ENCODE assay signal across 15 cellular contexts in genomic region chr12:97595936-97596335, GRCh38.
DNase-seq lines count a peak whose midpoint lies in the region; ATAC-seq and TF ChIP-seq lines count a peak whose summit lies in the region.
"Had no signal": no experiment of that assay in that cellular context is flagged by ENCODE, and none has a peak within 500 bp of the region (broad histone marks: within the 10 kb centered on the region; RNA-seq: fewer than 3 reads in every experiment).

No MANE protein-coding gene starts in this region.

- CTCF ChIA-PET in PC-3 (lab: Charles Lee), result no interaction called here

- no peak overlapping the region for H2BK15ac ChIP-seq in mesendoderm (replicated peaks; ENCODE audit: low read depth)

- H3K56ac ChIP-seq in mesendoderm (ENCODE audit: low read length), result no peak overlapping the region

- H3K18ac ChIP-seq in mesendoderm (ENCODE audit: low read length), result peak overlapping the region; percentile 55

- H4K8ac ChIP-seq in mesendoderm (ENCODE audit: low read depth, low read length), result peak overlapping the region; percentile 40

- ATAC-seq in DND-41 (ENCODE audit: insufficient read depth, low read depth), result no peak
- ATAC-seq in PC-3, result peak; percentile 84
- ATAC-seq in GM19467 (IDR thresholded peaks at IDR 0.05; ENCODE audit: unreplicated experiment), result no peak
- ATAC-seq: HCT116 had no signal

- H3K4me2 ChIP-seq in DND-41 (ENCODE audit: insufficient read depth, low read length), result no peak overlapping the region
- peak overlapping the region; percentile 67 for H3K4me2 ChIP-seq in PC-3 (ENCODE audit: low read length)
- H3K4me2 ChIP-seq in mesendoderm (ENCODE audit: low read length), result no peak overlapping the region
- H3K4me2 ChIP-seq: KMS-11 had no signal

- intact Hi-C loops in PC-3 (cut with micrococcal nuclease), result loop anchor here (1.0 to 2.0 kb wide), 2 partner anchors 19 to 28 kb away; no protein-coding TSS in a partner anchor

- TF ChIP-seq CTCF in DND-41 (IDR thresholded peaks at IDR 0.05; ENCODE audit: borderline replicate concordance, extremely low read depth, low read length, poor library complexity, severe bottlenecking) (no peak), PC-3 (conservative IDR thresholded peaks at IDR 0.05; ENCODE audit: low read depth, low read length) (no peak), epithelial cell of esophagus (IDR thresholded peaks at IDR 0.05; ENCODE audit: insufficient read depth, low read depth, low read length, missing control alignments) (no peak), WERI-Rb-1 (IDR thresholded peaks at IDR 0.05; ENCODE audit: low read depth, low read length) (no peak)

- H3K79me1 ChIP-seq in mesendoderm (ENCODE audit: low read length), result no peaks in the 10 kb centered on the region

- H3K23ac ChIP-seq in mesendoderm (ENCODE audit: low read length), result no peak overlapping the region

- no peak overlapping the region for H2AK5ac ChIP-seq in mesendoderm (ENCODE audit: low read length)

- no peaks in the 10 kb centered on the region for H3K27me3 ChIP-seq in DND-41 (ENCODE audit: insufficient read depth, low read length, poor library complexity)
- H3K27me3 ChIP-seq in PC-3 (ENCODE audit: low read length), result no peaks in the 10 kb centered on the region
- H3K27me3 ChIP-seq in mesendoderm (ENCODE audit: insufficient read depth, low read length, poor library complexity), result no peaks in the 10 kb centered on the region
- no peaks in the 10 kb centered on the region for H3K27me3 ChIP-seq in WERI-Rb-1 (ENCODE audit: insufficient read depth, low read depth, severe bottlenecking)

- no TSS peak for BruUV-seq in PC-3 (replicated peaks; lab: Mats Ljungman, UMichigan)

- no peaks in the 10 kb centered on the region for H3F3A ChIP-seq in PC-3 (ENCODE audit: low read length, unreplicated experiment)

- POLR2A ChIA-PET in PC-3 (lab: Charles Lee; ENCODE audit: unreplicated experiment), result interaction anchor here (0.7 kb wide), 2 partner anchors 20 to 35 kb away, joined by 3 read pairs; no protein-coding TSS in a partner anchor

- H3K4me3 ChIP-seq in DND-41 (ENCODE audit: low read depth in 1 of 2, low read length in 2 of 2) (no peak overlapping the region), PC-3 (ENCODE audit: low read length) (peak overlapping the region; percentile 43), epithelial cell of esophagus (ENCODE audit: low read length) (no peak overlapping the region), mesendoderm (ENCODE audit: low read length) (no peak overlapping the region), WERI-Rb-1 (ENCODE audit: low read depth, low read length) (no peak overlapping the region)

- H3K36me3 ChIP-seq in DND-41 (ENCODE audit: insufficient read depth, low read length) (no peaks in the 10 kb centered on the region), PC-3 (ENCODE audit: low read depth, low read length) (no peaks in the 10 kb centered on the region), mesendoderm (ENCODE audit: control insufficient read depth, insufficient read depth, low read length) (no peaks in the 10 kb centered on the region), WERI-Rb-1 (no peaks in the 10 kb centered on the region)

- H3K9me3 ChIP-seq in DND-41 (ENCODE audit: insufficient read depth, low read length, severe bottlenecking) (no peaks in the 10 kb centered on the region), PC-3 (ENCODE audit: low read length) (no peaks in the 10 kb centered on the region), WERI-Rb-1 (ENCODE audit: severe bottlenecking) (no peaks in the 10 kb centered on the region)

- H3K79me2 ChIP-seq in DND-41 (ENCODE audit: insufficient read depth, low read length) (no peaks in the 10 kb centered on the region), PC-3 (ENCODE audit: low read length) (no peaks in the 10 kb centered on the region), mesendoderm (ENCODE audit: control insufficient read depth, insufficient read depth, low read length) (no peaks in the 10 kb centered on the region)

- no peak overlapping the region for H4K5ac ChIP-seq in mesendoderm (ENCODE audit: low read length)

- DNase-seq in DND-41, result no peak
- peak; percentile 77 for DNase-seq in PC-3
- DNase-seq in epithelial cell of esophagus (ENCODE audit: low read depth), result peak; percentile 80
- DNase-seq in mesendoderm, result no peak
- no peak for DNase-seq in NCI-H510A (lab: John Stamatoyannopoulos, UW)
- no peak for DNase-seq in WERI-Rb-1
- no peak for DNase-seq in dermis blood vessel endothelial cell
- DNase-seq: NCI-H1694, NCI-H345, NCI-H774, RPMI8226 had no signal

- no peak overlapping the region for H2BK5ac ChIP-seq in mesendoderm (ENCODE audit: low read length)

- H3K9ac ChIP-seq in DND-41 (ENCODE audit: low read depth, low read length) (no peak overlapping the region), PC-3 (ENCODE audit: low read length) (peak overlapping the region; percentile 26; the same call in 1 of the 2 replicates), mesendoderm (ENCODE audit: low read length) (no peak overlapping the region)
- H3K9ac ChIP-seq: KMS-11 had no signal

- WGBS in mesendoderm (ENCODE audit: extremely low coverage, insufficient coverage, low lambda C conversion rate), result no CpG with 5 or more reads among the region's 4 CpGs

- H4K20me1 ChIP-seq in DND-41 (ENCODE audit: insufficient read depth, low read length) (no peaks in the 10 kb centered on the region), PC-3 (ENCODE audit: low read length) (no peaks in the 10 kb centered on the region)

- H3K9me2 ChIP-seq in PC-3 (replicated peaks; ENCODE audit: low read length), result no peaks in the 10 kb centered on the region

- H2AFZ ChIP-seq in DND-41 (ENCODE audit: low read depth, low read length) (no peak overlapping the region), PC-3 (ENCODE audit: low read length) (no peak overlapping the region)

- H3K4ac ChIP-seq in mesendoderm (ENCODE audit: low read depth, low read length), result no peak overlapping the region

- H3K27ac ChIP-seq in DND-41 (ENCODE audit: low read length) (peak overlapping the region; percentile 56), PC-3 (ENCODE audit: low read length) (peak overlapping the region; percentile 81), mesendoderm (ENCODE audit: low read depth, low read length) (no peak overlapping the region), WERI-Rb-1 (no peak overlapping the region)
- H3K27ac ChIP-seq: HL-60, KMS-11 had no signal

- no peak overlapping the region for H2BK120ac ChIP-seq in mesendoderm (ENCODE audit: low read depth, low read length)

- H3K4me1 ChIP-seq in DND-41 (ENCODE audit: insufficient read depth, low read length) (peaks cover 41% of the 10 kb centered on the region), PC-3 (ENCODE audit: insufficient read depth, low read length) (peaks cover 25% of the 10 kb centered on the region), mesendoderm (ENCODE audit: control insufficient read depth, low read depth, low read length) (no peaks in the 10 kb centered on the region)

Comparison
In these comparisons a context has a peak if more than half of its experiments do, and no peak if none do; other contexts are left out.
1. DNase-seq: peak in PC-3 (single experiment) and epithelial cell of esophagus (single experiment); none in DND-41 (single experiment), mesendoderm (single experiment), NCI-H510A (single experiment), WERI-Rb-1 (single experiment) and dermis blood vessel endothelial cell (single experiment).
2. H3K27ac ChIP-seq: peak in DND-41 (single experiment) and PC-3 (single experiment); none in mesendoderm (single experiment) and WERI-Rb-1 (single experiment).